In genomic region chr21:45294509-45295291, GRCh38 we compare ENCODE assay signal across 1 cellular context.
TF ChIP-seq lines count a peak whose summit lies in the region.

No MANE protein-coding gene starts in this region.

TF ChIP-seq in K562, 482 proteins besides CTCF, POLR2A, EP300 and RAD21 (continued from another document):
- TF ChIP-seq RBM14 (IDR thresholded peaks at IDR 0.05; ENCODE audit: borderline replicate concordance, insufficient read depth, low read depth, low read length), result no peak
- TF ChIP-seq FOXK2 (conservative IDR thresholded peaks at IDR 0.05 in 1 of 2, IDR thresholded peaks at IDR 0.05 in 1 of 2; ENCODE audit: low read depth in 2 of 2), result no peak
- no peak for TF ChIP-seq CSDE1 (IDR thresholded peaks at IDR 0.05)
- TF ChIP-seq ZNF24 (IDR thresholded peaks at IDR 0.05), result peak; percentile 29; the same call in 1 of the 2 replicates
- TF ChIP-seq PYGO2 (tag; IDR thresholded peaks at IDR 0.05), result no peak
- peak; percentile 45 for TF ChIP-seq NFE2 (IDR thresholded peaks at IDR 0.05; ENCODE audit: low read depth)
- TF ChIP-seq TSC22D4 (tag; IDR thresholded peaks at IDR 0.05), result no peak
- TF ChIP-seq EGR1 (conservative IDR thresholded peaks at IDR 0.05), result 0 out of 2 replicates have a peak, but pooled peaks have one; percentile 7
